ENCODE assay signal across 8 cellular contexts in the genomic region with DNA sequence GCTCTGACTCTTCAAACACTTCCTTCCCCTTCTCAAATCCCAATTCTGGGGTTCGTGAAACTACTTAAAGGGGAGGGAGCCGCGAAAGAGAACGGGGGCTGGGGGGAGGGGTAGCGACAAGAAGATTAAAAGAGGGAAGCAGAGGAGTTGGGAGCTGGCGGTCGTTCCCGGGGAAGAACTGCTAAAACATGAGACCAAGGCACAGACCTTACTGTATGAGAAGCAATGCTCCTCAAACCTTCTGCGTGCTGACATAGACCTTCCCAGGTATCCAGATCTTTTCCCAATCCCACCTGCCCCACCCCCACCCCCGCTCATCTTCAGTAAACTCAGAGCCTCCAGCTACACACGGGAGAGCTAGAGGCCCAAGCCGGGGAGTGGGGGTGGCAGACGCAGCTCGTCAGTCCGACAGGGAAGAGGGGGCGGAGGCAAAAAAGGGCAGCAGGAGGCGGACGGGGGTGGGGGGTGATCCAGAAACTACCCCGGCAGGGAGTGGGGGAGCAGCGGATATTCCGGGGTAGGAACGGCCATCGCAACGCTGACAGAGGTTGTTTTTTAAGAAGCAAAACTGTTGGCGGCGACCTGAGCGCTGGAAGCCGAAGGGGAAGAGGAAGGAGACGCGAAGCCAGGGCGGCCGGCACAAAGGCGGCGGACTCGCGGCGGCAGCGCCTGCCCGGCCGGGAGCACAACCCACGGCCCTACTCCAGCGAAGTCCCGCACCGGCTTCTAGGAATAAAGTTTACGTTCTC. TPM values are rescaled to one million over a fixed set of nuclear protein-coding genes. Genes with fewer than 3 reads are reported as not detected.
DNase-seq lines count a peak whose midpoint lies in the region; ATAC-seq and FAIRE-seq lines count a peak whose summit lies in the region.

No MANE protein-coding gene starts in this region.

- H3K4me3 ChIP-seq in BLaER1 treated with 17β-estradiol and CSF1 and Interleukin-3, amounts not matched to agents 10 nM and 100 nM, result peak overlapping the region; percentile 76 to 92 (median 82)

- ATAC-seq in HG03354 (IDR thresholded peaks at IDR 0.05; ENCODE audit: poor library complexity, severe bottlenecking, unreplicated experiment) (peak; percentile 71), left lobe of liver (peak; percentile 90)

- H3K27ac ChIP-seq in BLaER1 treated with 17β-estradiol and CSF1 and Interleukin-3, amounts not matched to agents 10 nM and 100 nM, result peak overlapping the region; percentile 92 to 100 (median 99)

- H3K9ac ChIP-seq in BLaER1 treated with 17β-estradiol and CSF1 and Interleukin-3, amounts not matched to agents 10 nM and 100 nM, result peak overlapping the region; percentile 94 to 100 (median 99)

- peak overlapping the region; percentile 69 to 93 (median 84) for H3K4me2 ChIP-seq in BLaER1 treated with 17β-estradiol and CSF1 and Interleukin-3, amounts not matched to agents 10 nM and 100 nM

- H3K27me3 ChIP-seq in BLaER1 treated with 17β-estradiol and CSF1 and Interleukin-3, amounts not matched to agents 10 nM and 100 nM, result 0 out of 22 replicates have a peak, but pooled peaks cover 0 to 4% (median 0%) of the 10 kb centered on the region in 11 experiments

- DNase-seq in GM19239 (ENCODE audit: insufficient read length, low spot score) (peak; percentile 25), NCI-H510A (lab: John Stamatoyannopoulos, UW) (peak; percentile 81), dermis microvascular lymphatic vessel endothelial cell (ENCODE audit: low read depth in 2 of 2) (peak; percentile 88 to 97), left lobe of liver (ENCODE audit: low spot score) (peak; percentile 93)
- peak; percentile 47 for DNase-seq in activated CD4-positive, alpha-beta T cell treated with anti-CD3 and anti-CD28 coated beads for 48 hours
- peak; percentile 22 for DNase-seq in stimulated activated CD4-positive, alpha-beta T cell treated with anti-CD3 and anti-CD28 coated beads, Interleukin-2, amount 100 ng/mL, for 4 hours (ENCODE audit: low read depth)

- FAIRE-seq in GM19239 (lab: Jason Lieb, UNC), result peak; percentile 74

- no peaks in the 10 kb centered on the region for H3K9me3 ChIP-seq in BLaER1 treated with 17β-estradiol and CSF1 and Interleukin-3, amounts not matched to agents 10 nM and 100 nM (replicated peaks in 1 of 11)

- no peaks in the 10 kb centered on the region for H3K36me3 ChIP-seq in BLaER1 treated with 17β-estradiol and CSF1 and Interleukin-3, amounts not matched to agents 10 nM and 100 nM

- H4K20me1 ChIP-seq in BLaER1 treated with 17β-estradiol and CSF1 and Interleukin-3, amounts not matched to agents 10 nM and 100 nM, result peaks cover 0 to 1% (median 0%) of the 10 kb centered on the region in 11 experiments; a peak in 1 of 22 replicates

- peaks cover 8 to 40% (median 24%) of the 10 kb centered on the region in 10 experiments; a peak in 19 of 20 replicates for H3K4me1 ChIP-seq in BLaER1 treated with 17β-estradiol and CSF1 and Interleukin-3, amounts not matched to agents 10 nM and 100 nM

RNA-seq across cellular contexts. Expression of a gene that starts 1.0 kb away (rescaled TPM):
- total RNA-seq in dermis microvascular lymphatic vessel endothelial cell (46.0 and 64.1 TPM in 2 replicates), left lobe of liver (20.0 TPM)

Comparison
In these comparisons a context has a peak if more than half of its experiments do, and no peak if none do; other contexts are left out.
1. Peak in every context shown above with its lines: DNase-seq, ATAC-seq, H3K4me3 ChIP-seq and H3K27ac ChIP-seq.
2. DNase-seq: peak in every context shown above with its lines; median percentile 93 in left lobe of liver; 92 in dermis microvascular lymphatic vessel endothelial cell; 81 in NCI-H510A; 47 in activated CD4-positive, alpha-beta T cell treated with anti-CD3 and anti-CD28 coated beads for 48 hours; 25 in GM19239; 22 in stimulated activated CD4-positive, alpha-beta T cell treated with anti-CD3 and anti-CD28 coated beads, Interleukin-2, amount 100 ng/mL, for 4 hours.